Comparison of ENCODE assay signal across 27 cellular contexts in genomic region chr20:35611482-35611881, GRCh38.
DNase-seq lines count a peak whose midpoint lies in the region; ATAC-seq and TF ChIP-seq lines count a peak whose summit lies in the region.
"Had no signal": no experiment of that assay in that cellular context is flagged by ENCODE, and none has a peak within 500 bp of the region (broad histone marks: within the 10 kb centered on the region; RNA-seq: fewer than 3 reads in every experiment).

No MANE protein-coding gene starts in this region.

- DNase-seq in GM10248 (ENCODE audit: extremely low spot score) (peak; percentile 79), GM19240 (ENCODE audit: insufficient read length, low spot score) (peak; percentile 61), NCI-H2196 (lab: John Stamatoyannopoulos, UW; ENCODE audit: unreplicated experiment) (no peak), OCI-M2 (lab: John Stamatoyannopoulos, UW; ENCODE audit: unreplicated experiment) (no peak), NCI-H526 treated with DMSO at 0.1 percent for 48 hours (lab: John Stamatoyannopoulos, UW) (no peak)
- DNase-seq: activated CD8-positive, alpha-beta T cell treated with anti-CD3 and anti-CD28 coated beads, Interleukin-2, amount 10 ng/mL, durations not matched to agents 7 days and 5 days; activated naive CD4-positive, alpha-beta T cell; activated T-cell treated with anti-CD3 and anti-CD28 coated beads, Interleukin-2, amount 50 U/mL, for 24 hours; effector memory CD4-positive, alpha-beta T cell; EL; foreskin melanocyte; immature natural killer cell; left lung; NCI-H2081 treated with DMSO at 0.1 percent for 48 hours; stimulated activated CD4-positive, alpha-beta T cell treated with anti-CD3 and anti-CD28 coated beads, Interleukin-15, amount 100 ng/mL, for 24 hours had no signal

- CTCF ChIA-PET in GM10248 (lab: Yijun Ruan, JAX), result no interaction called here

- no peaks in the 10 kb centered on the region for H3F3A ChIP-seq in SU-DHL-6 (ENCODE audit: insufficient read depth)

- no peaks in the 10 kb centered on the region for H4K20me1 ChIP-seq in SU-DHL-6 (ENCODE audit: low read depth, low read length)
- H4K20me1 ChIP-seq: BLaER1 treated with 17β-estradiol and CSF1 and Interleukin-3, amounts not matched to agents 10 nM and 100 nM had no signal

- H3K79me2 ChIP-seq in SU-DHL-6 (ENCODE audit: insufficient read depth, low read length), result no peaks in the 10 kb centered on the region
- H3K79me2 ChIP-seq: hepatocyte, parathyroid adenoma had no signal

- peak overlapping the region; percentile 35 for H3K27ac ChIP-seq in SU-DHL-6 (ENCODE audit: low read depth, low read length)
- H3K27ac ChIP-seq: adrenal gland; BLaER1 treated with 17β-estradiol and CSF1 and Interleukin-3, amounts not matched to agents 10 nM and 100 nM; brain microvascular endothelial cell; hepatocyte; left lung; parathyroid adenoma had no signal

- no peak overlapping the region for H2AFZ ChIP-seq in SU-DHL-6 (ENCODE audit: low read depth, low read length, severe bottlenecking)
- H2AFZ ChIP-seq: hepatocyte, parathyroid adenoma had no signal

- no peaks in the 10 kb centered on the region for H3K9me2 ChIP-seq in SU-DHL-6 (replicated peaks; ENCODE audit: insufficient read depth, low read length)

- no peaks in the 10 kb centered on the region for H3K27me3 ChIP-seq in SU-DHL-6 (ENCODE audit: low read length)
- H3K27me3 ChIP-seq: adrenal gland; BLaER1 treated with 17β-estradiol and CSF1 and Interleukin-3, amounts not matched to agents 10 nM and 100 nM; brain microvascular endothelial cell; hepatocyte; left lung had no signal

- no peak for TF ChIP-seq CTCF in GM10248 (IDR thresholded peaks at IDR 0.05; ENCODE audit: control extremely low read depth, extremely low read depth, low read depth, missing control alignments)
- TF ChIP-seq CTCF in SU-DHL-6 (IDR thresholded peaks at IDR 0.05; ENCODE audit: insufficient read depth, low read length, poor library complexity, severe bottlenecking), result no peak

- POLR2A ChIA-PET in GM10248 (lab: Yijun Ruan, JAX), result no interaction called here

- no peak overlapping the region for H3K9ac ChIP-seq in SU-DHL-6 (ENCODE audit: low read length)
- H3K9ac ChIP-seq: BLaER1 treated with 17β-estradiol and CSF1 and Interleukin-3, amounts not matched to agents 10 nM and 100 nM; parathyroid adenoma had no signal

- ATAC-seq in HG03095 (IDR thresholded peaks at IDR 0.05; ENCODE audit: unreplicated experiment) (peak; percentile 34), HG03175 (IDR thresholded peaks at IDR 0.05; ENCODE audit: unreplicated experiment) (no peak)
- ATAC-seq: activated CD4-positive, CD25-positive, alpha-beta regulatory T cell treated with anti-CD3 and anti-CD28 coated beads, Interleukin-2, amount 50 U/mL, for 24 hours; activated CD8-positive, alpha-beta T cell treated with anti-CD3 and anti-CD28 coated beads, Interleukin-2, amount 10 ng/mL, durations not matched to agents 7 days and 5 days; esophagus mucosa; left lung; Right ventricle myocardium inferior; sciatic nerve had no signal

- H3K36me3 ChIP-seq in SU-DHL-6 (ENCODE audit: low read length), result no peaks in the 10 kb centered on the region
- H3K36me3 ChIP-seq: adrenal gland; BLaER1 treated with 17β-estradiol and CSF1 and Interleukin-3, amounts not matched to agents 10 nM and 100 nM; brain microvascular endothelial cell; left lung had no signal

- H3K4me2 ChIP-seq in SU-DHL-6 (ENCODE audit: low read depth, low read length, poor library complexity, severe bottlenecking), result no peak overlapping the region
- H3K4me2 ChIP-seq: hepatocyte had no signal

- H3K9me3 ChIP-seq in SU-DHL-6 (ENCODE audit: insufficient read depth, low read length), result no peaks in the 10 kb centered on the region
- H3K9me3 ChIP-seq: adrenal gland; BLaER1 treated with 17β-estradiol and CSF1 and Interleukin-3, amounts not matched to agents 10 nM and 100 nM; left lung had no signal

- no peak overlapping the region for H3K4me3 ChIP-seq in SU-DHL-6 (ENCODE audit: insufficient read depth, low read length, poor library complexity, severe bottlenecking)
- H3K4me3 ChIP-seq: adrenal gland; BLaER1 treated with 17β-estradiol and CSF1 and Interleukin-3, amounts not matched to agents 10 nM and 100 nM; hepatocyte; left lung had no signal

Comparison
In these comparisons a context has a peak if more than half of its experiments do, and no peak if none do; other contexts are left out.
1. DNase-seq: peak in GM10248 (single experiment) and GM19240 (single experiment); none in NCI-H2196 (single experiment), OCI-M2 (single experiment) and NCI-H526 treated with DMSO at 0.1 percent for 48 hours (single experiment).